14 cellular contexts compared by ENCODE assay signal in the genomic region with DNA sequence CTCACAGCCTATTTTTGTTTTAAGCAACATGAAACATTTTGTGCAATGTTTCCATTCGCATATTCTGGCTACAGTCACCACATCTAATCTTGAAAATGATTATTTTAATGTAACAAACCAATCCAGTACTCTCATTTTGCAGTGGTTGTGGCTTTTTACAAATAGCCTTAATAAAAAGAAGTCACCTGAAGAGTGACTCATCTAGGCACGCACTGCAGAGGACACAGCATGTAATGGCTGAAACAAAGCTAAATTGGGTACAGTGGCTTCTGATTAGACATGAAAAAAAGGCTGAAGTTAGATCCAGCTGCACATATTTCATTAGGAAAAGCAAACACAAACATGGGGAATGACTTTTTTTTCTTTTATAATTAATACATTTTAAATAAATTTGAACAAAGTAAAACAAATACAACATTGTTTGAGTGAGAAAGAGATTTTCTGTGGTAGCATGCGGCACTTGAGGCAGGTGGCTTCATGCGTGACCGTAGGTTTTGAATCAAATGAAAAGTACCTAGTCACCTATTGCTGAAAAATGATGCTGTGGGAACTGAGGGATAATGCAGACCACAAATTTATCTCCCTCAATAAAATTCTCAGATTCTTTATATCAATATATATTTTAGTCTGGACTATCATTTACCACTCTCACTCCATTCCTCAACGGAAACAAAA.
DNase-seq lines count a peak whose midpoint lies in the region; ATAC-seq and TF ChIP-seq lines count a peak whose summit lies in the region.
"Had no signal": no experiment of that assay in that cellular context is flagged by ENCODE, and none has a peak within 500 bp of the region (broad histone marks: within the 10 kb centered on the region; RNA-seq: fewer than 3 reads in every experiment).

No MANE protein-coding gene starts in this region.

- H3K4me3 ChIP-seq in GM12865 (ENCODE audit: low read depth, low read length): no peak overlapping the region
- H3K4me3 ChIP-seq: psoas muscle, SK-N-MC, transverse colon had no signal

- DNase-seq in GM12865 (ENCODE audit: low read depth) (peak; percentile 1), NCI-H1694 (lab: John Stamatoyannopoulos, UW) (no peak), NCI-H2107 (lab: John Stamatoyannopoulos, UW) (no peak)
- no peak for DNase-seq in activated CD4-positive, alpha-beta T cell treated with anti-CD3 and anti-CD28 coated beads, Interleukin-2, amount 50 U/mL, for 48 hours
- no peak for DNase-seq in stimulated activated CD4-positive, alpha-beta T cell treated with anti-CD3 and anti-CD28 coated beads, Interleukin-4, amount 100 ng/mL, for 24 hours
- DNase-seq: activated naive CD8-positive, alpha-beta T cell treated with anti-CD3 and anti-CD28 coated beads, Interleukin-2, amount 10 ng/mL, durations not matched to agents 7 days and 5 days; caudate nucleus; psoas muscle; stimulated activated CD8-positive, alpha-beta memory T cell treated with anti-CD3 and anti-CD28 coated beads, Interleukin-4, amount 100 ng/mL, for 48 hours; transverse colon had no signal

- ATAC-seq in GM19463 (IDR thresholded peaks at IDR 0.05; ENCODE audit: unreplicated experiment): peak; percentile 89
- peak; percentile 93 for ATAC-seq in HG02798 (IDR thresholded peaks at IDR 0.05; ENCODE audit: poor library complexity, unreplicated experiment)
- ATAC-seq in HG03469 (IDR thresholded peaks at IDR 0.05; ENCODE audit: unreplicated experiment): peak; percentile 95
- ATAC-seq: psoas muscle had no signal

- no peak for TF ChIP-seq CTCF in GM12865 (IDR thresholded peaks at IDR 0.05; ENCODE audit: insufficient read depth, low read depth, low read length, missing control alignments)
